1 cellular context compared by ENCODE assay signal in genomic region chr17:81534157-81535006, GRCh38.
TF ChIP-seq lines count a peak whose summit lies in the region.

No MANE protein-coding gene starts in this region.

TF ChIP-seq in HepG2, 621 proteins besides CTCF, POLR2A, EP300 and RAD21 (continued from another document):
- TF ChIP-seq, protein P1, sequence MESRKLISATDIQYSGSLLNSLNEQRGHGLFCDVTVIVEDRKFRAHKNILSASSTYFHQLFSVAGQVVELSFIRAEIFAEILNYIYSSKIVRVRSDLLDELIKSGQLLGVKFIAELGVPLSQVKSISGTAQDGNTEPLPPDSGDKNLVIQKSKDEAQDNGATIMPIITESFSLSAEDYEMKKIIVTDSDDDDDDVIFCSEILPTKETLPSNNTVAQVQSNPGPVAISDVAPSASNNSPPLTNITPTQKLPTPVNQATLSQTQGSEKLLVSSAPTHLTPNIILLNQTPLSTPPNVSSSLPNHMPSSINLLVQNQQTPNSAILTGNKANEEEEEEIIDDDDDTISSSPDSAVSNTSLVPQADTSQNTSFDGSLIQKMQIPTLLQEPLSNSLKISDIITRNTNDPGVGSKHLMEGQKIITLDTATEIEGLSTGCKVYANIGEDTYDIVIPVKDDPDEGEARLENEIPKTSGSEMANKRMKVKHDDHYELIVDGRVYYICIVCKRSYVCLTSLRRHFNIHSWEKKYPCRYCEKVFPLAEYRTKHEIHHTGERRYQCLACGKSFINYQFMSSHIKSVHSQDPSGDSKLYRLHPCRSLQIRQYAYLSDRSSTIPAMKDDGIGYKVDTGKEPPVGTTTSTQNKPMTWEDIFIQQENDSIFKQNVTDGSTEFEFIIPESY (CRISPR knock-in tag; IDR thresholded peaks at IDR 0.05): no peak
- TF ChIP-seq, protein P2, sequence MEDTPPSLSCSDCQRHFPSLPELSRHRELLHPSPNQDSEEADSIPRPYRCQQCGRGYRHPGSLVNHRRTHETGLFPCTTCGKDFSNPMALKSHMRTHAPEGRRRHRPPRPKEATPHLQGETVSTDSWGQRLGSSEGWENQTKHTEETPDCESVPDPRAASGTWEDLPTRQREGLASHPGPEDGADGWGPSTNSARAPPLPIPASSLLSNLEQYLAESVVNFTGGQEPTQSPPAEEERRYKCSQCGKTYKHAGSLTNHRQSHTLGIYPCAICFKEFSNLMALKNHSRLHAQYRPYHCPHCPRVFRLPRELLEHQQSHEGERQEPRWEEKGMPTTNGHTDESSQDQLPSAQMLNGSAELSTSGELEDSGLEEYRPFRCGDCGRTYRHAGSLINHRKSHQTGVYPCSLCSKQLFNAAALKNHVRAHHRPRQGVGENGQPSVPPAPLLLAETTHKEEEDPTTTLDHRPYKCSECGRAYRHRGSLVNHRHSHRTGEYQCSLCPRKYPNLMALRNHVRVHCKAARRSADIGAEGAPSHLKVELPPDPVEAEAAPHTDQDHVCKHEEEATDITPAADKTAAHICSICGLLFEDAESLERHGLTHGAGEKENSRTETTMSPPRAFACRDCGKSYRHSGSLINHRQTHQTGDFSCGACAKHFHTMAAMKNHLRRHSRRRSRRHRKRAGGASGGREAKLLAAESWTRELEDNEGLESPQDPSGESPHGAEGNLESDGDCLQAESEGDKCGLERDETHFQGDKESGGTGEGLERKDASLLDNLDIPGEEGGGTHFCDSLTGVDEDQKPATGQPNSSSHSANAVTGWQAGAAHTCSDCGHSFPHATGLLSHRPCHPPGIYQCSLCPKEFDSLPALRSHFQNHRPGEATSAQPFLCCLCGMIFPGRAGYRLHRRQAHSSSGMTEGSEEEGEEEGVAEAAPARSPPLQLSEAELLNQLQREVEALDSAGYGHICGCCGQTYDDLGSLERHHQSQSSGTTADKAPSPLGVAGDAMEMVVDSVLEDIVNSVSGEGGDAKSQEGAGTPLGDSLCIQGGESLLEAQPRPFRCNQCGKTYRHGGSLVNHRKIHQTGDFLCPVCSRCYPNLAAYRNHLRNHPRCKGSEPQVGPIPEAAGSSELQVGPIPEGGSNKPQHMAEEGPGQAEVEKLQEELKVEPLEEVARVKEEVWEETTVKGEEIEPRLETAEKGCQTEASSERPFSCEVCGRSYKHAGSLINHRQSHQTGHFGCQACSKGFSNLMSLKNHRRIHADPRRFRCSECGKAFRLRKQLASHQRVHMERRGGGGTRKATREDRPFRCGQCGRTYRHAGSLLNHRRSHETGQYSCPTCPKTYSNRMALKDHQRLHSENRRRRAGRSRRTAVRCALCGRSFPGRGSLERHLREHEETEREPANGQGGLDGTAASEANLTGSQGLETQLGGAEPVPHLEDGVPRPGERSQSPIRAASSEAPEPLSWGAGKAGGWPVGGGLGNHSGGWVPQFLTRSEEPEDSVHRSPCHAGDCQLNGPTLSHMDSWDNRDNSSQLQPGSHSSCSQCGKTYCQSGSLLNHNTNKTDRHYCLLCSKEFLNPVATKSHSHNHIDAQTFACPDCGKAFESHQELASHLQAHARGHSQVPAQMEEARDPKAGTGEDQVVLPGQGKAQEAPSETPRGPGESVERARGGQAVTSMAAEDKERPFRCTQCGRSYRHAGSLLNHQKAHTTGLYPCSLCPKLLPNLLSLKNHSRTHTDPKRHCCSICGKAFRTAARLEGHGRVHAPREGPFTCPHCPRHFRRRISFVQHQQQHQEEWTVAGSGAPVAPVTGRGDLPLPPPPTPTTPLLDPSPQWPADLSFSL (CRISPR knock-in tag; IDR thresholded peaks at IDR 0.05): no peak
- TF ChIP-seq ZFP91 (CRISPR knock-in tag; IDR thresholded peaks at IDR 0.05; ENCODE audit: borderline replicate concordance): 0 out of 2 replicates have a peak, but pooled peaks have one; percentile 9
- TF ChIP-seq SRSF1 (optimal IDR thresholded peaks at IDR 0.05; ENCODE audit: low read depth, low read length): no peak
- TF ChIP-seq ZNF296 (CRISPR knock-in tag; conservative IDR thresholded peaks at IDR 0.05): no peak
- no peak for TF ChIP-seq HNF4A (CRISPR knock-in tag; IDR thresholded peaks at IDR 0.05)
- no peak for TF ChIP-seq RFX5 (IDR thresholded peaks at IDR 0.05; ENCODE audit: low read depth, low read length)
- TF ChIP-seq, protein P3, sequence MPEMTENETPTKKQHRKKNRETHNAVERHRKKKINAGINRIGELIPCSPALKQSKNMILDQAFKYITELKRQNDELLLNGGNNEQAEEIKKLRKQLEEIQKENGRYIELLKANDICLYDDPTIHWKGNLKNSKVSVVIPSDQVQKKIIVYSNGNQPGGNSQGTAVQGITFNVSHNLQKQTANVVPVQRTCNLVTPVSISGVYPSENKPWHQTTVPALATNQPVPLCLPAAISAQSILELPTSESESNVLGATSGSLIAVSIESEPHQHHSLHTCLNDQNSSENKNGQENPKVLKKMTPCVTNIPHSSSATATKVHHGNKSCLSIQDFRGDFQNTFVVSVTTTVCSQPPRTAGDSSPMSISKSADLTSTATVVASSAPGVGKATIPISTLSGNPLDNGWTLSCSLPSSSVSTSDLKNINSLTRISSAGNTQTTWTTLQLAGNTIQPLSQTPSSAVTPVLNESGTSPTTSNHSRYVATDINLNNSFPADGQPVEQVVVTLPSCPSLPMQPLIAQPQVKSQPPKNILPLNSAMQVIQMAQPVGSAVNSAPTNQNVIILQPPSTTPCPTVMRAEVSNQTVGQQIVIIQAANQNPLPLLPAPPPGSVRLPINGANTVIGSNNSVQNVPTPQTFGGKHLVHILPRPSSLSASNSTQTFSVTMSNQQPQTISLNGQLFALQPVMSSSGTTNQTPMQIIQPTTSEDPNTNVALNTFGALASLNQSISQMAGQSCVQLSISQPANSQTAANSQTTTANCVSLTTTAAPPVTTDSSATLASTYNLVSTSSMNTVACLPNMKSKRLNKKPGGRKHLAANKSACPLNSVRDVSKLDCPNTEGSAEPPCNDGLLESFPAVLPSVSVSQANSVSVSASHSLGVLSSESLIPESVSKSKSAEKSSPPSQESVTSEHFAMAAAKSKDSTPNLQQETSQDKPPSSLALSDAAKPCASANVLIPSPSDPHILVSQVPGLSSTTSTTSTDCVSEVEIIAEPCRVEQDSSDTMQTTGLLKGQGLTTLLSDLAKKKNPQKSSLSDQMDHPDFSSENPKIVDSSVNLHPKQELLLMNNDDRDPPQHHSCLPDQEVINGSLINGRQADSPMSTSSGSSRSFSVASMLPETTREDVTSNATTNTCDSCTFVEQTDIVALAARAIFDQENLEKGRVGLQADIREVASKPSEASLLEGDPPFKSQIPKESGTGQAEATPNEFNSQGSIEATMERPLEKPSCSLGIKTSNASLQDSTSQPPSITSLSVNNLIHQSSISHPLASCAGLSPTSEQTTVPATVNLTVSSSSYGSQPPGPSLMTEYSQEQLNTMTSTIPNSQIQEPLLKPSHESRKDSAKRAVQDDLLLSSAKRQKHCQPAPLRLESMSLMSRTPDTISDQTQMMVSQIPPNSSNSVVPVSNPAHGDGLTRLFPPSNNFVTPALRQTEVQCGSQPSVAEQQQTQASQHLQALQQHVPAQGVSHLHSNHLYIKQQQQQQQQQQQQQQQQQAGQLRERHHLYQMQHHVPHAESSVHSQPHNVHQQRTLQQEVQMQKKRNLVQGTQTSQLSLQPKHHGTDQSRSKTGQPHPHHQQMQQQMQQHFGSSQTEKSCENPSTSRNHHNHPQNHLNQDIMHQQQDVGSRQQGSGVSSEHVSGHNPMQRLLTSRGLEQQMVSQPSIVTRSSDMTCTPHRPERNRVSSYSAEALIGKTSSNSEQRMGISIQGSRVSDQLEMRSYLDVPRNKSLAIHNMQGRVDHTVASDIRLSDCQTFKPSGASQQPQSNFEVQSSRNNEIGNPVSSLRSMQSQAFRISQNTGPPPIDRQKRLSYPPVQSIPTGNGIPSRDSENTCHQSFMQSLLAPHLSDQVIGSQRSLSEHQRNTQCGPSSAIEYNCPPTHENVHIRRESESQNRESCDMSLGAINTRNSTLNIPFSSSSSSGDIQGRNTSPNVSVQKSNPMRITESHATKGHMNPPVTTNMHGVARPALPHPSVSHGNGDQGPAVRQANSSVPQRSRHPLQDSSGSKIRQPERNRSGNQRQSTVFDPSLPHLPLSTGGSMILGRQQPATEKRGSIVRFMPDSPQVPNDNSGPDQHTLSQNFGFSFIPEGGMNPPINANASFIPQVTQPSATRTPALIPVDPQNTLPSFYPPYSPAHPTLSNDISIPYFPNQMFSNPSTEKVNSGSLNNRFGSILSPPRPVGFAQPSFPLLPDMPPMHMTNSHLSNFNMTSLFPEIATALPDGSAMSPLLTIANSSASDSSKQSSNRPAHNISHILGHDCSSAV (CRISPR knock-in tag; IDR thresholded peaks at IDR 0.05; ENCODE audit: borderline replicate concordance): no peak
- TF ChIP-seq ETV6 (CRISPR knock-in tag; conservative IDR thresholded peaks at IDR 0.05): no peak
- TF ChIP-seq ZNF687 (CRISPR knock-in tag; IDR thresholded peaks at IDR 0.05): 0 out of 2 replicates have a peak, but pooled peaks have one; percentile 0
- no peak for TF ChIP-seq BCL6 (CRISPR knock-in tag; IDR thresholded peaks at IDR 0.05)
- no peak for TF ChIP-seq ZSCAN21 (CRISPR knock-in tag; IDR thresholded peaks at IDR 0.05; ENCODE audit: borderline replicate concordance)
